ENCODE assay signal across 20 cellular contexts in the genomic region with DNA sequence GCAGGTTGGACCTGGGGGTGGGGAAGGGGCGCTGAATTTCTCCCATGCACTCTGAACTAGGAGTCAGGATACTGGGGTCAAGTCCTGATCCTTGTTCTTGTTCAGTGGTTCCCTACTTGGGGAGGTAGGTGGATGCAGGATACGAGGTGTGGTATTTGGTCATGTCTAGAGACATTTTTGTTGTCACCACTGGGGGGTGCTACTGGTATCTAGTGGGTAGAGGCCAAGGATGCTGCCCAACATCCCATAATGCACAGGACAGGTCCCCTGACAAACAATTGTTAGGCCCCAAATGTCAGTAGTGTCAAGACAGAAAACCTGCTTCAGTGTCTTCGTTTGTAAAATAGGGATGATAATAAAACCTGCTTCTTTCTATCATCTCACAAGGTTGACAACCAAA.
DNase-seq lines count a peak whose midpoint lies in the region; ATAC-seq, FAIRE-seq and TF ChIP-seq lines count a peak whose summit lies in the region.
"Had no signal": no experiment of that assay in that cellular context is flagged by ENCODE, and none has a peak within 500 bp of the region (broad histone marks: within the 10 kb centered on the region; RNA-seq: fewer than 3 reads in every experiment).

No MANE protein-coding gene starts in this region.

- no peak overlapping the region for H3K27ac Mint-ChIP-seq in activated CD8-positive, alpha-beta T cell treated with anti-CD3 and anti-CD28 coated beads for 36 hours
- H3K27ac Mint-ChIP-seq in activated CD8-positive, alpha-beta T cell treated with anti-CD3 and anti-CD28 coated beads, Interleukin-2, amount 10 ng/mL, durations not matched to agents 7 days and 5 days = no peak overlapping the region
- no peak overlapping the region for H3K27ac Mint-ChIP-seq in neural progenitor cell
- H3K27ac Mint-ChIP-seq: CD8-positive, alpha-beta memory T cell had no signal

- no peaks in the 10 kb centered on the region for H3K9me3 Mint-ChIP-seq in activated CD8-positive, alpha-beta T cell treated with anti-CD3 and anti-CD28 coated beads for 36 hours
- H3K9me3 Mint-ChIP-seq in activated CD8-positive, alpha-beta T cell treated with anti-CD3 and anti-CD28 coated beads, Interleukin-2, amount 10 ng/mL, durations not matched to agents 7 days and 5 days (ENCODE audit: insufficient read depth) = no peaks in the 10 kb centered on the region
- no peaks in the 10 kb centered on the region for H3K9me3 Mint-ChIP-seq in neural progenitor cell

- H3K36me3 Mint-ChIP-seq in activated CD8-positive, alpha-beta T cell treated with anti-CD3 and anti-CD28 coated beads for 36 hours (ENCODE audit: low read depth) = no peaks in the 10 kb centered on the region
- H3K36me3 Mint-ChIP-seq in activated CD8-positive, alpha-beta T cell treated with anti-CD3 and anti-CD28 coated beads, Interleukin-2, amount 10 ng/mL, durations not matched to agents 7 days and 5 days (ENCODE audit: low read depth) = no peaks in the 10 kb centered on the region
- no peaks in the 10 kb centered on the region for H3K36me3 Mint-ChIP-seq in neural progenitor cell
- H3K36me3 Mint-ChIP-seq: CD8-positive, alpha-beta memory T cell had no signal

- intact Hi-C loops in activated CD8-positive, alpha-beta T cell treated with anti-CD3 and anti-CD28 coated beads for 36 hours (cut with micrococcal nuclease) = no loop called here
- intact Hi-C loops in K562 (cut with micrococcal nuclease) = no loop called here

- H3K36me3 ChIP-seq in K562 (ENCODE audit: control insufficient read depth, insufficient read depth, low read length) = no peaks in the 10 kb centered on the region
- H3K36me3 ChIP-seq in neural progenitor cell = no peaks in the 10 kb centered on the region
- H3K36me3 ChIP-seq in Peyer's patch = no peaks in the 10 kb centered on the region
- H3K36me3 ChIP-seq: right atrium auricular region, SJSA1 had no signal

- TF ChIP-seq POLR2A in K562 (conservative IDR thresholded peaks at IDR 0.05) (no peak), Peyer's patch (IDR thresholded peaks at IDR 0.05) (no peak)

- TF ChIP-seq EP300 in Ishikawa (IDR thresholded peaks at IDR 0.05; ENCODE audit: borderline replicate concordance) (no peak), K562 (IDR thresholded peaks at IDR 0.05; ENCODE audit: low read length) (no peak)

- no peaks in the 10 kb centered on the region for H3K9me1 ChIP-seq in K562 (ENCODE audit: control insufficient read depth, insufficient read depth, low read length)

- no TSS peak for BruUV-seq in K562 (replicated peaks; lab: Mats Ljungman, UMichigan)

- CTCF ChIA-PET in activated CD8-positive, alpha-beta T cell treated with anti-CD3 and anti-CD28 coated beads for 36 hours (lab: Charles Lee) = no interaction called here
- CTCF ChIA-PET in activated CD8-positive, alpha-beta T cell treated with anti-CD3 and anti-CD28 coated beads, Interleukin-2, amount 10 ng/mL, durations not matched to agents 7 days and 5 days (lab: Charles Lee) = no interaction called here
- CTCF ChIA-PET in K562 (lab: Yijun Ruan, JAX; ENCODE audit: low intra/inter-chr PET ratio) = interaction anchor here (0.7 kb wide), 1 partner anchor 86 kb away, joined by 3 read pairs; no protein-coding TSS in a partner anchor

- H3K27ac ChIP-seq in K562 (ENCODE audit: extremely low read depth, low read depth, low read length) (no peak overlapping the region), neural progenitor cell (no peak overlapping the region), Peyer's patch (no peak overlapping the region)
- H3K27ac ChIP-seq: epithelial cell of prostate, right atrium auricular region, SJSA1 had no signal

- H3K9ac ChIP-seq in K562 (ENCODE audit: insufficient read depth in 1 of 2, low read depth in 2 of 2, low read length in 2 of 2) (no peak overlapping the region), neural progenitor cell (no peak overlapping the region)

- peak; percentile 9 for DNase-seq in activated CD8-positive, alpha-beta T cell treated with anti-CD3 and anti-CD28 coated beads for 36 hours
- DNase-seq in activated CD8-positive, alpha-beta T cell treated with anti-CD3 and anti-CD28 coated beads, Interleukin-2, amount 10 ng/mL, durations not matched to agents 7 days and 5 days = no peak
- peak in 3 of 4 experiments; percentile 13 to 17 (median 16) for DNase-seq in K562 (ENCODE audit: extremely low read depth in 1 of 4, low spot score in 3 of 4)
- DNase-seq in neural progenitor cell (ENCODE audit: low spot score) = peak; percentile 26
- no peak for DNase-seq in NCI-H1436 (lab: John Stamatoyannopoulos, UW)
- DNase-seq in Peyer's patch = no peak
- no peak for DNase-seq in NCI-H2081 (lab: John Stamatoyannopoulos, UW)
- DNase-seq: activated CD4-positive, alpha-beta T cell treated with anti-CD3 and anti-CD28 coated beads, Interleukin-2, amount 50 U/mL, for 4 hours; CD8-positive, alpha-beta memory T cell; GOT3; kidney; NCI-H1092; NCI-H2171; NK-92 treated with Interleukin-12 subunit alpha and Interleukin-12 subunit beta, amount 100 ng/mL, for 24 hours had no signal

- H2AFZ ChIP-seq in K562 (ENCODE audit: low read depth, low read length) = no peak overlapping the region
- H2AFZ ChIP-seq in neural progenitor cell (replicated peaks) = no peak overlapping the region

- no peak overlapping the region for H3K4me3 Mint-ChIP-seq in activated CD8-positive, alpha-beta T cell treated with anti-CD3 and anti-CD28 coated beads for 36 hours
- H3K4me3 Mint-ChIP-seq in activated CD8-positive, alpha-beta T cell treated with anti-CD3 and anti-CD28 coated beads, Interleukin-2, amount 10 ng/mL, durations not matched to agents 7 days and 5 days = no peak overlapping the region
- H3K4me3 Mint-ChIP-seq in neural progenitor cell = no peak overlapping the region
- H3K4me3 Mint-ChIP-seq: CD8-positive, alpha-beta memory T cell had no signal

- H3K4me3 ChIP-seq in K562 (no peak overlapping the region), neural progenitor cell (no peak overlapping the region), Peyer's patch (no peak overlapping the region)
- H3K4me3 ChIP-seq: right atrium auricular region, SJSA1 had no signal

- H3K9me3 ChIP-seq in K562 (replicated peaks; ENCODE audit: control insufficient read depth, insufficient read depth, low read depth, low read length) (no peaks in the 10 kb centered on the region), neural progenitor cell (ENCODE audit: low read depth) (no peaks in the 10 kb centered on the region), Peyer's patch (no peaks in the 10 kb centered on the region)
- H3K9me3 ChIP-seq: right atrium auricular region, SJSA1 had no signal

- no peaks in the 10 kb centered on the region for H4K20me1 ChIP-seq in K562 (replicated peaks; ENCODE audit: control insufficient read depth, insufficient read depth, low read length)
- H4K20me1 ChIP-seq in neural progenitor cell (ENCODE audit: low read depth) = no peaks in the 10 kb centered on the region

- no peaks in the 10 kb centered on the region for H3K27me3 Mint-ChIP-seq in activated CD8-positive, alpha-beta T cell treated with anti-CD3 and anti-CD28 coated beads for 36 hours
- no peaks in the 10 kb centered on the region for H3K27me3 Mint-ChIP-seq in activated CD8-positive, alpha-beta T cell treated with anti-CD3 and anti-CD28 coated beads, Interleukin-2, amount 10 ng/mL, durations not matched to agents 7 days and 5 days (ENCODE audit: low read depth)
- peaks cover 5% of the 10 kb centered on the region for H3K27me3 Mint-ChIP-seq in neural progenitor cell (ENCODE audit: insufficient read depth, low read depth)

- H3K27me3 ChIP-seq in K562 (ENCODE audit: control insufficient read depth in 2 of 2, insufficient read depth in 2 of 2, low read length in 2 of 2) (no peaks in the 10 kb centered on the region; a peak in 1 of 5 replicates), neural progenitor cell (no peaks in the 10 kb centered on the region), Peyer's patch (no peaks in the 10 kb centered on the region)
- H3K27me3 ChIP-seq: right atrium auricular region, SJSA1 had no signal

- H3K4me1 ChIP-seq in K562 (replicated peaks in 1 of 2; ENCODE audit: control insufficient read depth in 2 of 2, insufficient read depth in 2 of 2, low read length in 2 of 2) (no peaks in the 10 kb centered on the region), neural progenitor cell (no peaks in the 10 kb centered on the region), Peyer's patch (no peaks in the 10 kb centered on the region)
- H3K4me1 ChIP-seq: right atrium auricular region, SJSA1 had no signal

- H3F3A ChIP-seq in neural progenitor cell (ENCODE audit: low read depth) = no peaks in the 10 kb centered on the region

- H3K79me2 ChIP-seq in K562 (ENCODE audit: control insufficient read depth, insufficient read depth, low read length) (no peaks in the 10 kb centered on the region), neural progenitor cell (ENCODE audit: low read depth) (no peaks in the 10 kb centered on the region)

- no peak for ATAC-seq in activated CD8-positive, alpha-beta T cell treated with anti-CD3 and anti-CD28 coated beads for 36 hours
- no peak for ATAC-seq in activated CD8-positive, alpha-beta T cell treated with anti-CD3 and anti-CD28 coated beads, Interleukin-2, amount 10 ng/mL, durations not matched to agents 7 days and 5 days
- ATAC-seq in K562 = peak; percentile 73

- no peak for FAIRE-seq in K562 (lab: Jason Lieb, UNC)
- FAIRE-seq: colon, kidney, TTC549 had no signal

- H3K4me2 ChIP-seq in K562 (ENCODE audit: insufficient read depth, low read length) (no peak overlapping the region), neural progenitor cell (no peak overlapping the region)

- in situ Hi-C loops in K562 (cut with MboI) = no loop called here

- no peaks in the 10 kb centered on the region for H3K4me1 Mint-ChIP-seq in activated CD8-positive, alpha-beta T cell treated with anti-CD3 and anti-CD28 coated beads for 36 hours (ENCODE audit: low read depth)
- H3K4me1 Mint-ChIP-seq in activated CD8-positive, alpha-beta T cell treated with anti-CD3 and anti-CD28 coated beads, Interleukin-2, amount 10 ng/mL, durations not matched to agents 7 days and 5 days (ENCODE audit: low read depth) = no peaks in the 10 kb centered on the region
- H3K4me1 Mint-ChIP-seq in neural progenitor cell = no peaks in the 10 kb centered on the region
- H3K4me1 Mint-ChIP-seq: CD8-positive, alpha-beta memory T cell had no signal

- POLR2A ChIA-PET in activated CD8-positive, alpha-beta T cell treated with anti-CD3 and anti-CD28 coated beads for 36 hours (lab: Charles Lee) = no interaction called here
- POLR2A ChIA-PET in activated CD8-positive, alpha-beta T cell treated with anti-CD3 and anti-CD28 coated beads, Interleukin-2, amount 10 ng/mL, durations not matched to agents 7 days and 5 days (lab: Charles Lee) = no interaction called here
- POLR2A ChIA-PET in K562 (lab: Yijun Ruan, JAX) = no interaction called here

- TF ChIP-seq RAD21 in Ishikawa (IDR thresholded peaks at IDR 0.05; ENCODE audit: low read depth) (peak; percentile 43; the same call in 1 of the 2 replicates), K562 (CRISPR knock-in tag; conservative IDR thresholded peaks at IDR 0.05 in 1 of 2, IDR thresholded peaks at IDR 0.05 in 1 of 2) (peak in 1 of 2 experiments; percentile 44; a peak in 2 of 4 replicates)

- TF ChIP-seq CTCF in activated CD8-positive, alpha-beta T cell treated with anti-CD3 and anti-CD28 coated beads for 36 hours (IDR thresholded peaks at IDR 0.05) = no peak
- TF ChIP-seq CTCF in K562 (IDR thresholded peaks at IDR 0.05 in 2 of 3, conservative IDR thresholded peaks at IDR 0.05 in 1 of 3; ENCODE audit: insufficient read depth in 2 of 3, low read depth in 1 of 3, low read length in 3 of 3) (peak; percentile 37 to 42 (median 41); a peak in 5 of 6 replicates), neural progenitor cell (IDR thresholded peaks at IDR 0.05) (peak; percentile 45), Peyer's patch (IDR thresholded peaks at IDR 0.05) (peak in 1 of 6 experiments; percentile 2)

- 3% methylated on average over 3 of the region's 3 CpGs for WGBS in K562 (ENCODE audit: insufficient coverage, low coverage, missing lambda C conversion rate)

Comparison
In these comparisons a context has a peak if more than half of its experiments do, and no peak if none do; other contexts are left out.
1. DNase-seq: peak in activated CD8-positive, alpha-beta T cell treated with anti-CD3 and anti-CD28 coated beads for 36 hours (single experiment), K562 (3 of 4) and neural progenitor cell (single experiment); none in activated CD8-positive, alpha-beta T cell treated with anti-CD3 and anti-CD28 coated beads, Interleukin-2, amount 10 ng/mL, durations not matched to agents 7 days and 5 days (single experiment), NCI-H1436 (single experiment), Peyer's patch (0 of 3) and NCI-H2081 (0 of 2).